8 cellular contexts compared by ENCODE assay signal in the genomic region with DNA sequence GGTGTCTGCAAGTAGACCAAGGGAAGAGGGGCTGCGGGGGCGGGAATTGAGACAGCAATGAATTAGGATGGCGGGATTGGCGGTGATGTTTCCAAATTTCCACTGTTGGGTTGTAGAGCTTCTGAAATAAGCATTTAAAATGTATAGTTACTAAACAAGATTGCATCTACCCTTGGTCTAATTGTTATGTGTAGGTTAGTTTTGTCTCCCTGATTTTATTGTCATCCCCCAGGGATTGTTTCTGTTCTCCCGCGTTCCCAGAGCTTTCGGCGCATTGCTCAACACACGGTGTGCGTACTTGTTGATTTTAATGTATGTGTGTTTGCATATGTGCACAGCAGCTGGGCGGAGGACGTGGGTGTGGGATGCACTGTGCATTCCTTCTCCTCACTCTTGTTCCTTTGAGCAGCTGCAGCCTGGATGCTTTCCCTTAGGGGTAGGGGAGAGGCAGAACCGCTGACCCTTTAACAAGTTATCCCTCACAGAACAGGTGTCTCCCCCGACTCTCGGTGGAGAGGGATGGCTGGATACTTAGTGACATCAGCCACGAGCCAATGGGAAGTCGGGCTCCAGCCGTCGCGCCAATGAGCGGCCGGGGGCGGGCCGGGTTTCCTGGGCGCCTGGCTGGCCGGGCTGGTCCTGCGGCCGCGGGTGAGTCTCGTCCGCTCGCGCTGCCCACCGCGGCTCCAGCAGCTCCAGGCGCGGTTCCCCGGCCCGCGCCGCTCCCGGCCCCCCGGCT. TPM values are rescaled to one million over a fixed set of nuclear protein-coding genes. Genes with fewer than 3 reads are reported as not detected.
DNase-seq lines count a peak whose midpoint lies in the region; ATAC-seq and TF ChIP-seq lines count a peak whose summit lies in the region.

A gene with protein sequence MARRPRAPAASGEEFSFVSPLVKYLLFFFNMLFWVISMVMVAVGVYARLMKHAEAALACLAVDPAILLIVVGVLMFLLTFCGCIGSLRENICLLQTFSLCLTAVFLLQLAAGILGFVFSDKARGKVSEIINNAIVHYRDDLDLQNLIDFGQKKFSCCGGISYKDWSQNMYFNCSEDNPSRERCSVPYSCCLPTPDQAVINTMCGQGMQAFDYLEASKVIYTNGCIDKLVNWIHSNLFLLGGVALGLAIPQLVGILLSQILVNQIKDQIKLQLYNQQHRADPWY (plus strand): TSS at position 613 of the 739 bp plus-strand sequence. CDS start 274 bp downstream, outside the sequence.

- H3K9me3 Mint-ChIP-seq in activated CD8-positive, alpha-beta T cell treated with anti-CD3 and anti-CD28 coated beads, Interleukin-2, amount 10 ng/mL, durations not matched to agents 7 days and 5 days (ENCODE audit: insufficient read depth) = no peaks in the 10 kb centered on the region
- no peaks in the 10 kb centered on the region for H3K9me3 Mint-ChIP-seq in memory B cell

- DNase-seq in AG10803 (ENCODE audit: low read depth) (peak; percentile 51), NCI-H524 (lab: John Stamatoyannopoulos, UW) (peak; percentile 78 to 89), memory B cell (ENCODE audit: low spot score in 2 of 2) (peak; percentile 52 to 64)
- DNase-seq in activated CD8-positive, alpha-beta T cell treated with anti-CD3 and anti-CD28 coated beads, Interleukin-2, amount 10 ng/mL, durations not matched to agents 7 days and 5 days = peak; percentile 71
- DNase-seq in effector memory CD4-positive, alpha-beta T cell = peak; percentile 12 to 52 (median 47)
- DNase-seq in stimulated activated CD8-positive, alpha-beta memory T cell treated with anti-CD3 and anti-CD28 coated beads, Interleukin-12 subunit alpha, Interleukin-12 subunit beta, amount 100 ng/mL, for 1 hour (ENCODE audit: low read depth) = peak; percentile 41

- peaks cover 7% of the 10 kb centered on the region for H3K4me1 ChIP-seq in effector memory CD4-positive, alpha-beta T cell (ENCODE audit: control insufficient read depth, insufficient read depth, low read length, poor library complexity, severe bottlenecking)

- peaks cover 16% of the 10 kb centered on the region for H3K4me1 Mint-ChIP-seq in activated CD8-positive, alpha-beta T cell treated with anti-CD3 and anti-CD28 coated beads, Interleukin-2, amount 10 ng/mL, durations not matched to agents 7 days and 5 days (ENCODE audit: low read depth)
- peaks cover 46% of the 10 kb centered on the region for H3K4me1 Mint-ChIP-seq in memory B cell

- peak within 1 kb of the TSS; percentile 47 for H3K4me3 ChIP-seq in AG10803 (ENCODE audit: low read length)
- peak within 1 kb of the TSS; percentile 72 for H3K4me3 ChIP-seq in effector memory CD4-positive, alpha-beta T cell (ENCODE audit: insufficient read depth, low read depth, low read length, poor library complexity, severe bottlenecking)

- POLR2A ChIA-PET in activated CD8-positive, alpha-beta T cell treated with anti-CD3 and anti-CD28 coated beads, Interleukin-2, amount 10 ng/mL, durations not matched to agents 7 days and 5 days (lab: Charles Lee) = no interaction called here

- no peaks in the 10 kb centered on the region for H3K36me3 Mint-ChIP-seq in activated CD8-positive, alpha-beta T cell treated with anti-CD3 and anti-CD28 coated beads, Interleukin-2, amount 10 ng/mL, durations not matched to agents 7 days and 5 days (ENCODE audit: low read depth)
- H3K36me3 Mint-ChIP-seq in memory B cell = peaks cover 14% of the 10 kb centered on the region

- TF ChIP-seq CTCF in AG10803 (conservative IDR thresholded peaks at IDR 0.05; ENCODE audit: low read length) = no peak

- peaks cover 28% of the 10 kb centered on the region for H3K27me3 Mint-ChIP-seq in activated CD8-positive, alpha-beta T cell treated with anti-CD3 and anti-CD28 coated beads, Interleukin-2, amount 10 ng/mL, durations not matched to agents 7 days and 5 days (ENCODE audit: low read depth)
- no peaks in the 10 kb centered on the region for H3K27me3 Mint-ChIP-seq in memory B cell

- CTCF ChIA-PET in activated CD8-positive, alpha-beta T cell treated with anti-CD3 and anti-CD28 coated beads, Interleukin-2, amount 10 ng/mL, durations not matched to agents 7 days and 5 days (lab: Charles Lee) = interaction anchor here (0.9 to 1.9 kb wide), 3 partner anchors 19 to 74 kb away, joined by 6 to 23 read pairs (median 10); no protein-coding TSS in a partner anchor

- no peaks in the 10 kb centered on the region for H3K9me3 ChIP-seq in effector memory CD4-positive, alpha-beta T cell (ENCODE audit: control insufficient read depth, low read length)

- H3K27ac Mint-ChIP-seq in activated CD8-positive, alpha-beta T cell treated with anti-CD3 and anti-CD28 coated beads, Interleukin-2, amount 10 ng/mL, durations not matched to agents 7 days and 5 days = no peak within 1 kb of the TSS
- peak within 1 kb of the TSS; percentile 92 for H3K27ac Mint-ChIP-seq in memory B cell

- no peak within 1 kb of the TSS for H3K27ac ChIP-seq in effector memory CD4-positive, alpha-beta T cell (ENCODE audit: insufficient read depth, low read length, poor library complexity, severe bottlenecking)

- H3K36me3 ChIP-seq in effector memory CD4-positive, alpha-beta T cell (ENCODE audit: control insufficient read depth, insufficient read depth, low read length) = no peaks in the 10 kb centered on the region

- peak within 1 kb of the TSS; percentile 84 for H3K4me3 Mint-ChIP-seq in activated CD8-positive, alpha-beta T cell treated with anti-CD3 and anti-CD28 coated beads, Interleukin-2, amount 10 ng/mL, durations not matched to agents 7 days and 5 days
- peak within 1 kb of the TSS; percentile 97 for H3K4me3 Mint-ChIP-seq in memory B cell

- H3K27me3 ChIP-seq in effector memory CD4-positive, alpha-beta T cell (replicated peaks; ENCODE audit: control insufficient read depth, insufficient read depth, low read length, poor library complexity, severe bottlenecking) = peaks cover 6% of the 10 kb centered on the region

- ATAC-seq in GM19025 (IDR thresholded peaks at IDR 0.05; ENCODE audit: low read depth, unreplicated experiment) = peak; percentile 60
- peak; percentile 82 for ATAC-seq in HG03175 (IDR thresholded peaks at IDR 0.05; ENCODE audit: unreplicated experiment)
- ATAC-seq in activated CD8-positive, alpha-beta T cell treated with anti-CD3 and anti-CD28 coated beads, Interleukin-2, amount 10 ng/mL, durations not matched to agents 7 days and 5 days = peak; percentile 99
- peak; percentile 62 for ATAC-seq in memory B cell (ENCODE audit: low read depth)

RNA-seq across cellular contexts. Expression of the gene that starts here (rescaled TPM):
- 1 to 10 TPM; 2.7 to 2.8 TPM for total RNA-seq in activated CD8-positive, alpha-beta T cell treated with anti-CD3 and anti-CD28 coated beads, Interleukin-2, amount 10 ng/mL, durations not matched to agents 7 days and 5 days
